ENCODE assay signal across 1 cellular context in the genomic region with DNA sequence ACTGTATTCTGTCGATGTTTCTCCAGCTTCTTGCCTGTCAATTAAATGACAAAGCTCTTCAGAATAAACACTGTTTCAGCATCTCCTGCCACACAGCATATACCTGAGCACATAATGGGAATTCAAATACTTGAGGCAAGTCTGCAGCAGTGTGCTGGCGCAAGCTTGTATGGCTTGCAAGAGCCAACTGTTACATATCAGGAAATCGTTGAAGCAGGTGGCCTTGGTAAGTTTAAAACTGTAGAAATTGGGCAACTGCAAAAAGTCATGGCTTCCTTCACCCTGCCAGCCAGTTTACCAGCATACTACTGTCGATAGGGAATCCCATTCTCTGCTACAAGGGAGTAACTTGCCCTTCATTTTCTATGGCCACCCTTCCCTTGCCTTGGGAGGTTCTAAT.
TF ChIP-seq lines count a peak whose summit lies in the region.

No MANE protein-coding gene starts in this region.

TF ChIP-seq in SK-N-SH treated with all-trans-retinoic acid at 6 μM for 48 hours, 23 proteins besides CTCF, POLR2A, EP300 and RAD21 (continued from another document):
- TF ChIP-seq, protein P1, sequence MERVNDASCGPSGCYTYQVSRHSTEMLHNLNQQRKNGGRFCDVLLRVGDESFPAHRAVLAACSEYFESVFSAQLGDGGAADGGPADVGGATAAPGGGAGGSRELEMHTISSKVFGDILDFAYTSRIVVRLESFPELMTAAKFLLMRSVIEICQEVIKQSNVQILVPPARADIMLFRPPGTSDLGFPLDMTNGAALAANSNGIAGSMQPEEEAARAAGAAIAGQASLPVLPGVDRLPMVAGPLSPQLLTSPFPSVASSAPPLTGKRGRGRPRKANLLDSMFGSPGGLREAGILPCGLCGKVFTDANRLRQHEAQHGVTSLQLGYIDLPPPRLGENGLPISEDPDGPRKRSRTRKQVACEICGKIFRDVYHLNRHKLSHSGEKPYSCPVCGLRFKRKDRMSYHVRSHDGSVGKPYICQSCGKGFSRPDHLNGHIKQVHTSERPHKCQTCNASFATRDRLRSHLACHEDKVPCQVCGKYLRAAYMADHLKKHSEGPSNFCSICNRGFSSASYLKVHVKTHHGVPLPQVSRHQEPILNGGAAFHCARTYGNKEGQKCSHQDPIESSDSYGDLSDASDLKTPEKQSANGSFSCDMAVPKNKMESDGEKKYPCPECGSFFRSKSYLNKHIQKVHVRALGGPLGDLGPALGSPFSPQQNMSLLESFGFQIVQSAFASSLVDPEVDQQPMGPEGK (CRISPR knock-in tag; IDR thresholded peaks at IDR 0.05; ENCODE audit: borderline replicate concordance), result no peak
